ENCODE assay signal across 2 cellular contexts in genomic region chr1:15201849-15202551, GRCh38.
TF ChIP-seq lines count a peak whose summit lies in the region.

No MANE protein-coding gene starts in this region.

TF ChIP-seq in HCT116, 20 proteins besides CTCF, POLR2A, EP300 and RAD21:
- no peak for TF ChIP-seq SP1 (IDR thresholded peaks at IDR 0.05; ENCODE audit: low read depth)
- TF ChIP-seq ZBTB33 (IDR thresholded peaks at IDR 0.05; ENCODE audit: extremely low read depth, insufficient replicate concordance, low read length), result no peak
TF ChIP-seq in HCT116: peak in this region for 0.

TF ChIP-seq in HepG2, 621 proteins besides CTCF, POLR2A, EP300 and RAD21:
- TF ChIP-seq, protein P1, sequence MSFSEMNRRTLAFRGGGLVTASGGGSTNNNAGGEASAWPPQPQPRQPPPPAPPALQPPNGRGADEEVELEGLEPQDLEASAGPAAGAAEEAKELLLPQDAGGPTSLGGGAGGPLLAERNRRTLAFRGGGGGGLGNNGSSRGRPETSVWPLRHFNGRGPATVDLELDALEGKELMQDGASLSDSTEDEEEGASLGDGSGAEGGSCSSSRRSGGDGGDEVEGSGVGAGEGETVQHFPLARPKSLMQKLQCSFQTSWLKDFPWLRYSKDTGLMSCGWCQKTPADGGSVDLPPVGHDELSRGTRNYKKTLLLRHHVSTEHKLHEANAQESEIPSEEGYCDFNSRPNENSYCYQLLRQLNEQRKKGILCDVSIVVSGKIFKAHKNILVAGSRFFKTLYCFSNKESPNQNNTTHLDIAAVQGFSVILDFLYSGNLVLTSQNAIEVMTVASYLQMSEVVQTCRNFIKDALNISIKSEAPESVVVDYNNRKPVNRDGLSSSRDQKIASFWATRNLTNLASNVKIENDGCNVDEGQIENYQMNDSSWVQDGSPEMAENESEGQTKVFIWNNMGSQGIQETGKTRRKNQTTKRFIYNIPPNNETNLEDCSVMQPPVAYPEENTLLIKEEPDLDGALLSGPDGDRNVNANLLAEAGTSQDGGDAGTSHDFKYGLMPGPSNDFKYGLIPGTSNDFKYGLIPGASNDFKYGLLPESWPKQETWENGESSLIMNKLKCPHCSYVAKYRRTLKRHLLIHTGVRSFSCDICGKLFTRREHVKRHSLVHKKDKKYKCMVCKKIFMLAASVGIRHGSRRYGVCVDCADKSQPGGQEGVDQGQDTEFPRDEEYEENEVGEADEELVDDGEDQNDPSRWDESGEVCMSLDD (CRISPR knock-in tag; IDR thresholded peaks at IDR 0.05; ENCODE audit: borderline replicate concordance), result peak; percentile 39; the same call in 1 of the 2 replicates
- TF ChIP-seq NCOA2 (CRISPR knock-in tag; IDR thresholded peaks at IDR 0.05), result no peak
- peak; percentile 30; the same call in 1 of the 2 replicates for TF ChIP-seq HNF1A (IDR thresholded peaks at IDR 0.05; ENCODE audit: low read depth)
- no peak for TF ChIP-seq HNF1A (CRISPR knock-in tag; IDR thresholded peaks at IDR 0.05; ENCODE audit: borderline replicate concordance)
- 0 out of 2 replicates have a peak, but pooled peaks have one; percentile 21 for TF ChIP-seq ZNF441 (CRISPR knock-in tag; IDR thresholded peaks at IDR 0.05; ENCODE audit: borderline replicate concordance)
- no peak for TF ChIP-seq CREB1 (IDR thresholded peaks at IDR 0.05)
- TF ChIP-seq CREB1 (CRISPR knock-in tag; IDR thresholded peaks at IDR 0.05), result peak; percentile 42; the same call in 1 of the 2 replicates
